In genomic region chr4:159764343-159764952, GRCh38 we compare ENCODE assay signal across 8 cellular contexts.
DNase-seq lines count a peak whose midpoint lies in the region; ATAC-seq, FAIRE-seq and TF ChIP-seq lines count a peak whose summit lies in the region.

No MANE protein-coding gene starts in this region.

- peak overlapping the region; percentile 44 for H3K9ac ChIP-seq in mesenchymal stem cell (ENCODE audit: low read length)

- no peak overlapping the region for H2AK5ac ChIP-seq in mesenchymal stem cell (ENCODE audit: low read length, severe bottlenecking)

- H2BK120ac ChIP-seq in mesenchymal stem cell (ENCODE audit: low read depth, low read length): no peak overlapping the region

- no peak overlapping the region for H3K23ac ChIP-seq in mesenchymal stem cell (ENCODE audit: low read length in 2 of 2)

- no peak overlapping the region for H3K27ac ChIP-seq in mesenchymal stem cell (ENCODE audit: low read length, poor library complexity, severe bottlenecking)

- no peak overlapping the region for H2AFZ ChIP-seq in mesenchymal stem cell (ENCODE audit: low read depth, low read length)

- H3K4me3 Mint-ChIP-seq in T-helper 2 cell treated with Interferon-gamma antibody and Interleukin-4, amounts not matched to agents 5 μg/mL and 100 μg/mL, for 36 hours: no peak overlapping the region

- no peaks in the 10 kb centered on the region for H3K27me3 ChIP-seq in mesenchymal stem cell (ENCODE audit: control insufficient read depth in 1 of 2, insufficient read depth in 1 of 2, low read length in 2 of 2)

- no peaks in the 10 kb centered on the region for H3K9me3 Mint-ChIP-seq in T-helper 2 cell treated with Interferon-gamma antibody and Interleukin-4, amounts not matched to agents 5 μg/mL and 100 μg/mL, for 36 hours

- H3K9me3 ChIP-seq in mesenchymal stem cell (ENCODE audit: control insufficient read depth, low read length): no peaks in the 10 kb centered on the region

- peak; percentile 21 for FAIRE-seq in GM19239 (lab: Jason Lieb, UNC)

- no peak overlapping the region for H2BK5ac ChIP-seq in mesenchymal stem cell (ENCODE audit: low read depth, low read length, poor library complexity, severe bottlenecking)

- no peaks in the 10 kb centered on the region for H3K36me3 Mint-ChIP-seq in T-helper 2 cell treated with Interferon-gamma antibody and Interleukin-4, amounts not matched to agents 5 μg/mL and 100 μg/mL, for 36 hours (ENCODE audit: low read depth)

- H2BK15ac ChIP-seq in mesenchymal stem cell (ENCODE audit: low read depth, poor library complexity, severe bottlenecking): no peak overlapping the region

- H2BK12ac ChIP-seq in mesenchymal stem cell (ENCODE audit: low read length in 2 of 2): no peak overlapping the region

- H3K27ac Mint-ChIP-seq in T-helper 2 cell treated with Interferon-gamma antibody and Interleukin-4, amounts not matched to agents 5 μg/mL and 100 μg/mL, for 36 hours: no peak overlapping the region

- no peak overlapping the region for H4K8ac ChIP-seq in mesenchymal stem cell (ENCODE audit: low read length)

- H3K4me3 ChIP-seq in cardiac fibroblast (replicated peaks in 1 of 2; ENCODE audit: low read depth in 2 of 2, low read length in 2 of 2) (no peak overlapping the region), mesenchymal stem cell (ENCODE audit: insufficient read depth in 1 of 2, low read depth in 1 of 2, low read length in 2 of 2) (no peak overlapping the region)

- no peaks in the 10 kb centered on the region for H3K4me1 ChIP-seq in mesenchymal stem cell (ENCODE audit: control insufficient read depth, insufficient read depth, low read depth, low read length)

- no peaks in the 10 kb centered on the region for H3K36me3 ChIP-seq in mesenchymal stem cell (ENCODE audit: control insufficient read depth in 1 of 2, insufficient read depth in 2 of 2, low read depth in 1 of 2, low read length in 2 of 2)

- no peak overlapping the region for H3K14ac ChIP-seq in mesenchymal stem cell (ENCODE audit: low read length in 2 of 2)

- peak; percentile 45 for TF ChIP-seq CTCF in cardiac fibroblast (IDR thresholded peaks at IDR 0.05; ENCODE audit: low read depth, low read length)

- H3K79me1 ChIP-seq in mesenchymal stem cell (replicated peaks; ENCODE audit: low read length, poor library complexity, severe bottlenecking): no peaks in the 10 kb centered on the region

- WGBS in mesenchymal stem cell: 46% methylated on average over 5 of the region's 5 CpGs

- no peak overlapping the region for H3K4me2 ChIP-seq in mesenchymal stem cell (ENCODE audit: low read length, poor library complexity, severe bottlenecking)

- ATAC-seq in HG03175 (IDR thresholded peaks at IDR 0.05; ENCODE audit: unreplicated experiment): peak; percentile 81

- no peaks in the 10 kb centered on the region for H3K4me1 Mint-ChIP-seq in T-helper 2 cell treated with Interferon-gamma antibody and Interleukin-4, amounts not matched to agents 5 μg/mL and 100 μg/mL, for 36 hours (ENCODE audit: low read depth)

- DNase-seq in DMS 273 (lab: John Stamatoyannopoulos, UW; ENCODE audit: unreplicated experiment) (peak; percentile 70), GM19239 (ENCODE audit: insufficient read length, low spot score) (peak; percentile 9), NCI-H510A (lab: John Stamatoyannopoulos, UW) (peak; percentile 2), cardiac fibroblast (ENCODE audit: low read depth in 2 of 2) (peak; percentile 54 to 68), mesenchymal stem cell (peak; percentile 63)
- no peak for DNase-seq in activated naive CD4-positive, alpha-beta T cell treated with Interleukin-2 at 50 U/mL for 16 hours
- no peak for DNase-seq in T-helper 2 cell treated with Interferon-gamma antibody and Interleukin-4, amounts not matched to agents 5 μg/mL and 100 μg/mL, for 36 hours (ENCODE audit: low spot score)

- no peaks in the 10 kb centered on the region for H3K27me3 Mint-ChIP-seq in T-helper 2 cell treated with Interferon-gamma antibody and Interleukin-4, amounts not matched to agents 5 μg/mL and 100 μg/mL, for 36 hours (ENCODE audit: low read depth)

- H3K4ac ChIP-seq in mesenchymal stem cell (ENCODE audit: low read depth in 1 of 2, low read length in 2 of 2): no peak overlapping the region

- no peak overlapping the region for H4K91ac ChIP-seq in mesenchymal stem cell (ENCODE audit: low read length)

- no peak overlapping the region for H3K18ac ChIP-seq in mesenchymal stem cell (ENCODE audit: low read depth in 1 of 2, low read length in 2 of 2)

Comparison
In these comparisons a context has a peak if more than half of its experiments do, and no peak if none do; other contexts are left out.
1. DNase-seq: peak in DMS 273 (single experiment), GM19239 (single experiment), NCI-H510A (single experiment), cardiac fibroblast (2 of 2) and mesenchymal stem cell (single experiment); none in activated naive CD4-positive, alpha-beta T cell treated with Interleukin-2 at 50 U/mL for 16 hours (single experiment) and T-helper 2 cell treated with Interferon-gamma antibody and Interleukin-4, amounts not matched to agents 5 μg/mL and 100 μg/mL, for 36 hours (single experiment).